1 cellular context compared by ENCODE assay signal in the genomic region with DNA sequence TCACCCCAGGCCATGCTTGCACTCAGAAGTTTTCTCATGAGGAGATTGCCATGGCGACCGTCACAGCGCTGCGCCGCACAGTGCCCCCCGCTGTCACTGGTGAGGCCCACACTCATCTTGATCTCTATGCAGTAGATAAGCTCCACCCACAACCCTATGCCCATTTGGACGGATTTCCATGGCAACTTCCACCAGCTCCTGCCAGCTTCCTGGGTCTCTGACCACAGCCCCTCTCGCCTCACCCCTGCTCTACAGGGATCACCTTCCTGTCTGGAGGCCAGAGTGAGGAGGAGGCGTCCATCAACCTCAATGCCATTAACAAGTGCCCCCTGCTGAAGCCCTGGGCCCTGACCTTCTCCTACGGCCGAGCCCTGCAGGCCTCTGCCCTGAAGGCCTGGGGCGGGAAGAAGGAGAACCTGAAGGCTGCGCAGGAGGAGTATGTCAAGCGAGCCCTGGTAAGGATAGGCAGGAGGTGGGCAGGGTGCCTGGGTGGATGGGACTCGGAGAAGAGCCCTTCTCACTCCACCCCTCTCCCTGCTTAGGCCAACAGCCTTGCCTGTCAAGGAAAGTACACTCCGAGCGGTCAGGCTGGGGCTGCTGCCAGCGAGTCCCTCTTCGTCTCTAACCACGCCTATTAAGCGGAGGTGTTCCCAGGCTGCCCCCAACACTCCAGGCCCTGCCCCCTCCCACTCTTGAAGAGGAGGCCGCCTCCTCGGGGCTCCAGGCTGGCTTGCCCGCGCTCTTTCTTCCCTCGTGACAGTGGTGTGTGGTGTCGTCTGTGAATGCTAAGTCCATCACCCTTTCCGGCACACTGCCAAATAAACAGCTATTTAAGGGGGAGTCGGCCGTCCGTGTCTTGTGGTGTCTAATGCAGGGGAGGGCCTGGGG.
TF ChIP-seq lines count a peak whose summit lies in the region.

No MANE protein-coding gene starts in this region.

TF ChIP-seq in endothelial cell of umbilical vein, 7 proteins besides CTCF, POLR2A, EP300 and RAD21:
- no peak for TF ChIP-seq GATA2 (IDR thresholded peaks at IDR 0.05; ENCODE audit: insufficient read depth, insufficient read length, low read depth, low read length)
- TF ChIP-seq EZH2 (IDR thresholded peaks at IDR 0.05; ENCODE audit: borderline replicate concordance, low read depth, low read length, severe bottlenecking) = no peak
- TF ChIP-seq, protein P1, sequence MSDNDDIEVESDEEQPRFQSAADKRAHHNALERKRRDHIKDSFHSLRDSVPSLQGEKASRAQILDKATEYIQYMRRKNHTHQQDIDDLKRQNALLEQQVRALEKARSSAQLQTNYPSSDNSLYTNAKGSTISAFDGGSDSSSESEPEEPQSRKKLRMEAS (IDR thresholded peaks at IDR 0.05; ENCODE audit: insufficient read depth, insufficient read length) = no peak
- no peak for TF ChIP-seq FOS (IDR thresholded peaks at IDR 0.05; ENCODE audit: borderline replicate concordance, insufficient read depth, low read length)
- no peak for TF ChIP-seq MYC (IDR thresholded peaks at IDR 0.05; ENCODE audit: low read depth, low read length)
- no peak for TF ChIP-seq POLR2AphosphoS5 (IDR thresholded peaks at IDR 0.05; ENCODE audit: insufficient read depth, low read depth, low read length)
- no peak for TF ChIP-seq JUN (IDR thresholded peaks at IDR 0.05; ENCODE audit: borderline replicate concordance, insufficient read depth, insufficient read length, low read depth)
